Comparison of ENCODE assay signal across 28 cellular contexts in the genomic region with DNA sequence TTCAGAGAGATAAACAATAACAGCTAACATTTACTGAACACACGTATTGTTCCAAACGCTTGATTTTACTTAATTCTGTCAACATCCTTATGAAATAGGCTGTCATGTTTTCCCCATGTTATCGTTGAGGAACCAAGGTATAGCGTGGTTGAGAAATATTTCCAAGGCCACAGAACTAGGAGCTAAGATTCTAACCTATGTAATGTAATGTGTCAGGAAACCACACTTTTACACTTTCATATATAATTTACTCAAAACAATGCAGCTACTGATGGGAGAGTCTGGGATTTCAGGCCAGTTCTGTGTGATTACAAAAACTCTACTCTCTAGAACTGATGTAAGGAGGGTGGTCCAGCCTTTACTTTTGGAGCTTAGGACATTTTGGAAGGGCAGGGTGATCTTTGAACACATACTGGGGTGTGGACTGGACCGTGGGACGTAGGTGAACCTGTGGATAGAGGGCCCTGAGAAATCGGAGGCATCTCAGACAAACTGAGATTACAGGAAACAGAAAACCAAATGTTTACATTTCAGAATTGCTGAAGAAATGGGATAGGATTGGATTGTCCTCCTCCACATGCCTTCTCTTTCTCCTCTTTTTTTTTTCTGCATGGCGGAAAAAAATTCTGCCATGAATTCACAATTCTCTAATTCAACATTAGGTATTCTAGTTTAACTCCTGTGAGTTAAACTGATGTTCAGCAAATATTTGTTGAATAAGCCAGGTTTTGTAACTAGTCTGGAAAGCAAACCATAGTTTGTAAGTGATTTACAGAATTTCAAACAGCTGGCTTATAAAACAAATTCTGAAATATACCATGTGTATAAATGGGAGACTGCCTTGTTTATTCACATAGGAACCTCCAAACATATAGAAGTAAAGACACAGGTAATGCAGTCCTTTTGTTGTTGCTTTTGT.
DNase-seq lines count a peak whose midpoint lies in the region; ATAC-seq and TF ChIP-seq lines count a peak whose summit lies in the region.
"Had no signal": no experiment of that assay in that cellular context is flagged by ENCODE, and none has a peak within 500 bp of the region (broad histone marks: within the 10 kb centered on the region; RNA-seq: fewer than 3 reads in every experiment).

No MANE protein-coding gene starts in this region.

- no peak overlapping the region for H3K4me3 Mint-ChIP-seq in activated CD8-positive, alpha-beta T cell treated with anti-CD3 and anti-CD28 coated beads for 36 hours
- no peak overlapping the region for H3K4me3 Mint-ChIP-seq in activated CD8-positive, alpha-beta T cell treated with anti-CD3 and anti-CD28 coated beads, Interleukin-2, amount 10 ng/mL, durations not matched to agents 7 days and 5 days
- no peak overlapping the region for H3K4me3 Mint-ChIP-seq in dendritic cell treated with granulocyte-macrophage colony-stimulating factor and Interleukin-4, amounts not matched to agents 40 ng/mL and 50 ng/mL, for 4 days
- H3K4me3 Mint-ChIP-seq: activated CD4-positive, alpha-beta T cell treated with anti-CD3 and anti-CD28 coated beads, Interleukin-2, amount 10 ng/mL, durations not matched to agents 7 days and 5 days; effector memory CD8-positive, alpha-beta T cell; immature natural killer cell had no signal

- peaks cover 52% of the 10 kb centered on the region for H3K4me1 Mint-ChIP-seq in activated CD8-positive, alpha-beta T cell treated with anti-CD3 and anti-CD28 coated beads for 36 hours (ENCODE audit: low read depth)
- H3K4me1 Mint-ChIP-seq in activated CD8-positive, alpha-beta T cell treated with anti-CD3 and anti-CD28 coated beads, Interleukin-2, amount 10 ng/mL, durations not matched to agents 7 days and 5 days (ENCODE audit: low read depth), result peaks cover 50% of the 10 kb centered on the region
- H3K4me1 Mint-ChIP-seq in dendritic cell treated with granulocyte-macrophage colony-stimulating factor and Interleukin-4, amounts not matched to agents 40 ng/mL and 50 ng/mL, for 4 days (ENCODE audit: low read depth), result peaks cover 54% of the 10 kb centered on the region

- no peaks in the 10 kb centered on the region for H3K27me3 ChIP-seq in neutrophil
- H3K27me3 ChIP-seq: adrenal gland, brain microvascular endothelial cell, uterus had no signal

- peaks cover 69 to 71% of the 10 kb centered on the region in 2 experiments for H3K4me1 ChIP-seq in neutrophil (ENCODE audit: control insufficient read depth in 1 of 2, insufficient read depth in 1 of 2, low read depth in 1 of 2, low read length in 1 of 2)
- H3K4me1 ChIP-seq: prostate gland, uterus had no signal

- H3K36me3 Mint-ChIP-seq in activated CD8-positive, alpha-beta T cell treated with anti-CD3 and anti-CD28 coated beads for 36 hours (ENCODE audit: low read depth), result peaks cover 43% of the 10 kb centered on the region
- peaks cover 41% of the 10 kb centered on the region for H3K36me3 Mint-ChIP-seq in activated CD8-positive, alpha-beta T cell treated with anti-CD3 and anti-CD28 coated beads, Interleukin-2, amount 10 ng/mL, durations not matched to agents 7 days and 5 days (ENCODE audit: low read depth)
- H3K36me3 Mint-ChIP-seq in dendritic cell treated with granulocyte-macrophage colony-stimulating factor and Interleukin-4, amounts not matched to agents 40 ng/mL and 50 ng/mL, for 4 days (ENCODE audit: low read depth), result peaks cover 7% of the 10 kb centered on the region

- H3K4me3 ChIP-seq in neutrophil (ENCODE audit: low read depth in 1 of 2, low read length in 1 of 2), result peak overlapping the region; percentile 10 to 28
- H3K4me3 ChIP-seq: adrenal gland, mucosa of descending colon, prostate gland, SK-N-MC, thoracic aorta, uterus had no signal

- H3K27me3 Mint-ChIP-seq in activated CD8-positive, alpha-beta T cell treated with anti-CD3 and anti-CD28 coated beads for 36 hours, result no peaks in the 10 kb centered on the region
- H3K27me3 Mint-ChIP-seq in activated CD8-positive, alpha-beta T cell treated with anti-CD3 and anti-CD28 coated beads, Interleukin-2, amount 10 ng/mL, durations not matched to agents 7 days and 5 days (ENCODE audit: low read depth), result no peaks in the 10 kb centered on the region
- H3K27me3 Mint-ChIP-seq in dendritic cell treated with granulocyte-macrophage colony-stimulating factor and Interleukin-4, amounts not matched to agents 40 ng/mL and 50 ng/mL, for 4 days, result no peaks in the 10 kb centered on the region
- H3K27me3 Mint-ChIP-seq: activated CD4-positive, alpha-beta T cell treated with anti-CD3 and anti-CD28 coated beads, Interleukin-2, amount 10 ng/mL, durations not matched to agents 7 days and 5 days; effector memory CD8-positive, alpha-beta T cell had no signal

- no peak for DNase-seq in activated CD8-positive, alpha-beta T cell treated with anti-CD3 and anti-CD28 coated beads for 36 hours
- no peak for DNase-seq in activated CD8-positive, alpha-beta T cell treated with anti-CD3 and anti-CD28 coated beads, Interleukin-2, amount 10 ng/mL, durations not matched to agents 7 days and 5 days
- DNase-seq in NCI-H146 (lab: John Stamatoyannopoulos, UW) (peak; percentile 41), SKM-1 treated with dmso at 0.1 percent for 144 hours (lab: John Stamatoyannopoulos, UW; ENCODE audit: unreplicated experiment) (no peak)
- DNase-seq in activated CD8-positive, alpha-beta memory T cell treated with anti-CD3 and anti-CD28 coated beads, Interleukin-2, amount 50 U/mL, for 48 hours, result no peak
- DNase-seq: activated CD4-positive, alpha-beta T cell treated with anti-CD3 and anti-CD28 coated beads, Interleukin-2, amount 10 ng/mL, durations not matched to agents 7 days and 5 days; activated CD8-positive, alpha-beta memory T cell treated with anti-CD3 and anti-CD28 coated beads, Interleukin-2, amount 50 U/mL, for 4 hours; activated gamma-delta T cell; AML-193; brain microvascular endothelial cell; effector memory CD8-positive, alpha-beta T cell; foreskin melanocyte; GDM1; hippocampal formation; immature natural killer cell; left ventricle myocardium superior; mucosa of descending colon; NCI-H1048; NCI-H69; uterus had no signal

- intact Hi-C loops in activated CD8-positive, alpha-beta T cell treated with anti-CD3 and anti-CD28 coated beads for 36 hours (cut with micrococcal nuclease), result loop anchor here (5.0 kb wide), 1 partner anchor 102 kb away; a partner anchor contains a TSS
- intact Hi-C loops in dendritic cell treated with granulocyte-macrophage colony-stimulating factor and Interleukin-4, amounts not matched to agents 40 ng/mL and 50 ng/mL, for 4 days (cut with micrococcal nuclease), result loop anchor here (5.0 kb wide), 2 partner anchors 37 to 382 kb away; no protein-coding TSS in a partner anchor

- CTCF ChIA-PET in activated CD8-positive, alpha-beta T cell treated with anti-CD3 and anti-CD28 coated beads for 36 hours (lab: Charles Lee), result interaction anchor here (1.1 kb wide), 2 partner anchors 13 to 24 kb away, joined by 4 read pairs; no protein-coding TSS in a partner anchor
- CTCF ChIA-PET in activated CD8-positive, alpha-beta T cell treated with anti-CD3 and anti-CD28 coated beads, Interleukin-2, amount 10 ng/mL, durations not matched to agents 7 days and 5 days (lab: Charles Lee), result interaction anchor here (0.9 to 1.0 kb wide), 2 partner anchors 39 to 100 kb away, joined by 3 to 4 read pairs; no protein-coding TSS in a partner anchor

- POLR2A ChIA-PET in activated CD8-positive, alpha-beta T cell treated with anti-CD3 and anti-CD28 coated beads for 36 hours (lab: Charles Lee), result interaction anchor here (0.9 to 1.0 kb wide), 2 partner anchors 35 to 48 kb away, joined by 3 read pairs; no protein-coding TSS in a partner anchor
- POLR2A ChIA-PET in activated CD8-positive, alpha-beta T cell treated with anti-CD3 and anti-CD28 coated beads, Interleukin-2, amount 10 ng/mL, durations not matched to agents 7 days and 5 days (lab: Charles Lee), result no interaction called here

- peak overlapping the region; percentile 95 for H3K27ac ChIP-seq in neutrophil
- H3K27ac ChIP-seq: adrenal gland, brain microvascular endothelial cell, prostate gland, SK-N-MC, thoracic aorta, uterus had no signal

- peaks cover 5% of the 10 kb centered on the region for H3K9me3 Mint-ChIP-seq in activated CD8-positive, alpha-beta T cell treated with anti-CD3 and anti-CD28 coated beads for 36 hours
- no peaks in the 10 kb centered on the region for H3K9me3 Mint-ChIP-seq in activated CD8-positive, alpha-beta T cell treated with anti-CD3 and anti-CD28 coated beads, Interleukin-2, amount 10 ng/mL, durations not matched to agents 7 days and 5 days (ENCODE audit: insufficient read depth)
- H3K9me3 Mint-ChIP-seq in dendritic cell treated with granulocyte-macrophage colony-stimulating factor and Interleukin-4, amounts not matched to agents 40 ng/mL and 50 ng/mL, for 4 days, result no peaks in the 10 kb centered on the region
- H3K9me3 Mint-ChIP-seq: effector memory CD8-positive, alpha-beta T cell; immature natural killer cell had no signal

- no peaks in the 10 kb centered on the region for H3K9me3 ChIP-seq in neutrophil
- H3K9me3 ChIP-seq: adrenal gland, mucosa of descending colon, prostate gland, thoracic aorta, uterus had no signal

- no peak for ATAC-seq in activated CD8-positive, alpha-beta T cell treated with anti-CD3 and anti-CD28 coated beads for 36 hours
- no peak for ATAC-seq in activated CD8-positive, alpha-beta T cell treated with anti-CD3 and anti-CD28 coated beads, Interleukin-2, amount 10 ng/mL, durations not matched to agents 7 days and 5 days
- no peak for ATAC-seq in HG03439 (IDR thresholded peaks at IDR 0.05; ENCODE audit: unreplicated experiment)
- ATAC-seq: effector memory CD8-positive, alpha-beta T cell; esophagus mucosa; left ventricle myocardium superior; mucosa of descending colon had no signal

- H3K27ac Mint-ChIP-seq in activated CD8-positive, alpha-beta T cell treated with anti-CD3 and anti-CD28 coated beads for 36 hours, result peak overlapping the region; percentile 67
- H3K27ac Mint-ChIP-seq in activated CD8-positive, alpha-beta T cell treated with anti-CD3 and anti-CD28 coated beads, Interleukin-2, amount 10 ng/mL, durations not matched to agents 7 days and 5 days, result no peak overlapping the region
- H3K27ac Mint-ChIP-seq in dendritic cell treated with granulocyte-macrophage colony-stimulating factor and Interleukin-4, amounts not matched to agents 40 ng/mL and 50 ng/mL, for 4 days, result peak overlapping the region; percentile 8
- H3K27ac Mint-ChIP-seq: activated CD4-positive, alpha-beta T cell treated with anti-CD3 and anti-CD28 coated beads, Interleukin-2, amount 10 ng/mL, durations not matched to agents 7 days and 5 days; effector memory CD8-positive, alpha-beta T cell had no signal

- no peaks in the 10 kb centered on the region for H3K36me3 ChIP-seq in neutrophil
- H3K36me3 ChIP-seq: adrenal gland, brain microvascular endothelial cell, prostate gland, thoracic aorta, uterus had no signal

- TF ChIP-seq CTCF in activated CD8-positive, alpha-beta T cell treated with anti-CD3 and anti-CD28 coated beads for 36 hours (IDR thresholded peaks at IDR 0.05), result no peak
- no peak for TF ChIP-seq CTCF in neutrophil (IDR thresholded peaks at IDR 0.05)
